In genomic region chr12:57745485-57745881, GRCh38 we compare ENCODE assay signal across 8 cellular contexts. TPM values are rescaled to one million over a fixed set of nuclear protein-coding genes. Genes with fewer than 3 reads are reported as not detected.
DNase-seq lines count a peak whose midpoint lies in the region; ATAC-seq, FAIRE-seq and TF ChIP-seq lines count a peak whose summit lies in the region.

No MANE protein-coding gene starts in this region.

- FAIRE-seq in small intestine (lab: Jason Lieb, UNC) = no peak

- H3K27me3 Mint-ChIP-seq in activated CD4-positive, alpha-beta memory T cell treated with anti-CD3 and anti-CD28 coated beads for 36 hours = no peaks in the 10 kb centered on the region

- H3K9me3 Mint-ChIP-seq in activated CD4-positive, alpha-beta memory T cell treated with anti-CD3 and anti-CD28 coated beads for 36 hours = no peaks in the 10 kb centered on the region

- TF ChIP-seq CTCF in HEK293 (tag by site-specific recombination; IDR thresholded peaks at IDR 0.05) = no peak
- no peak for TF ChIP-seq CTCF in GM10266 (IDR thresholded peaks at IDR 0.05; ENCODE audit: control insufficient read depth, insufficient read depth, low read depth, missing control alignments)

- H3K27ac ChIP-seq in HEK293 (ENCODE audit: extremely low read depth, low read depth, low read length) = peak overlapping the region; percentile 80
- H3K27ac ChIP-seq in small intestine (ENCODE audit: low read depth in 1 of 2, low read length in 1 of 2) = peak overlapping the region in 1 of 2 donors; percentile 99

- peaks cover 17 to 46% of the 10 kb centered on the region in 2 experiments for H3K36me3 ChIP-seq in HEK293 (ENCODE audit: control insufficient read depth in 2 of 2, insufficient read depth in 1 of 2, low read length in 2 of 2)
- H3K36me3 ChIP-seq in small intestine (ENCODE audit: control insufficient read depth in 2 of 2, insufficient read depth in 2 of 2, low read length in 2 of 2) = peaks cover 2 to 11% of the 10 kb centered on the region in 2 donors

- H3K9me3 ChIP-seq in HEK293 (ENCODE audit: control insufficient read depth, insufficient read depth, low read depth, low read length) = no peaks in the 10 kb centered on the region
- H3K9me3 ChIP-seq in small intestine (ENCODE audit: control insufficient read depth, low read depth) = no peaks in the 10 kb centered on the region

- ATAC-seq in left ventricle myocardium superior = peak; percentile 2
- no peak for ATAC-seq in GM21825 (IDR thresholded peaks at IDR 0.05; ENCODE audit: unreplicated experiment)
- ATAC-seq in HG02840 (IDR thresholded peaks at IDR 0.05; ENCODE audit: low FRiP score, unreplicated experiment) = no peak

- WGBS in small intestine, 3 donors = 46 to 48% (median 46%) methylated on average over 8 of the region's 8 CpGs

- CTCF ChIA-PET in HEK293 (lab: Yijun Ruan, JAX) = interaction anchor here (1.6 to 2.7 kb wide), 2 partner anchors 14 to 19 kb away, joined by 7 to 22 read pairs; no protein-coding TSS in a partner anchor
- CTCF ChIA-PET in activated CD4-positive, alpha-beta memory T cell treated with anti-CD3 and anti-CD28 coated beads for 36 hours (lab: Charles Lee) = interaction anchor here (1.4 to 3.2 kb wide), 2 partner anchors 11 to 14 kb away, joined by 7 to 14 read pairs; no protein-coding TSS in a partner anchor

- H3K4me1 ChIP-seq in HEK293 (ENCODE audit: control insufficient read depth, insufficient read depth, low read length) (0 out of 2 replicates have a peak, but pooled peaks cover 2% of the 10 kb centered on the region), small intestine (ENCODE audit: control insufficient read depth in 2 of 2, insufficient read depth in 1 of 2, low read depth in 1 of 2, low read length in 1 of 2) (peaks cover 5 to 6% of the 10 kb centered on the region in 2 donors)

- H3K4me3 ChIP-seq in HEK293 (ENCODE audit: low read depth, low read length) (peak overlapping the region; percentile 69), small intestine (ENCODE audit: low read depth in 1 of 2, low read length in 2 of 2) (peak overlapping the region; percentile 67 to 74)

- DNase-seq in activated CD4-positive, alpha-beta memory T cell treated with anti-CD3 and anti-CD28 coated beads for 36 hours = no peak
- DNase-seq in left ventricle myocardium superior (no peak), small intestine (no peak), cerebellum (ENCODE audit: low spot score) (no peak), GM10266 (ENCODE audit: extremely low spot score) (no peak)

- peaks cover 3% of the 10 kb centered on the region in 2 donors for H3K27me3 ChIP-seq in small intestine (ENCODE audit: control insufficient read depth in 2 of 2, insufficient read depth in 2 of 2, low read length in 2 of 2)

- peak overlapping the region; percentile 88 for H3K27ac Mint-ChIP-seq in activated CD4-positive, alpha-beta memory T cell treated with anti-CD3 and anti-CD28 coated beads for 36 hours

- intact Hi-C loops in activated CD4-positive, alpha-beta memory T cell treated with anti-CD3 and anti-CD28 coated beads for 36 hours (cut with micrococcal nuclease) = loop anchor here (2.0 kb wide), 2 partner anchors 225 to 267 kb away; partner anchors contain the start of genes ARHGAP9 and DDIT3
- intact Hi-C loops in left ventricle myocardium superior (cut with micrococcal nuclease) = no loop called here

- peak overlapping the region; percentile 93 for H3K4me3 Mint-ChIP-seq in activated CD4-positive, alpha-beta memory T cell treated with anti-CD3 and anti-CD28 coated beads for 36 hours

- H3K36me3 Mint-ChIP-seq in activated CD4-positive, alpha-beta memory T cell treated with anti-CD3 and anti-CD28 coated beads for 36 hours = peaks cover 30% of the 10 kb centered on the region

- POLR2A ChIA-PET in HEK293 (lab: Yijun Ruan, JAX) = interaction anchor here (0.6 to 2.4 kb wide), 11 partner anchors 9 to 222 kb away, joined by 3 to 15 read pairs (median 6); partner anchors contain the start of genes CYP27B1, EEF1AKMT3, METTL1 and TSFM
- POLR2A ChIA-PET in activated CD4-positive, alpha-beta memory T cell treated with anti-CD3 and anti-CD28 coated beads for 36 hours (lab: Charles Lee) = interaction anchor here (1.1 to 1.3 kb wide), 3 partner anchors 19 to 221 kb away, joined by 4 to 5 read pairs (median 4); partner anchors contain the start of genes EEF1AKMT3 and METTL1

- peaks cover 52% of the 10 kb centered on the region for H3K4me1 Mint-ChIP-seq in activated CD4-positive, alpha-beta memory T cell treated with anti-CD3 and anti-CD28 coated beads for 36 hours (ENCODE audit: low read depth)

TF ChIP-seq in HEK293, 187 proteins besides CTCF, POLR2A, EP300 and RAD21:
- TF ChIP-seq SCRT2 (tag by site-specific recombination; IDR thresholded peaks at IDR 0.05) (peak; percentile 32; the same call in 1 of the 2 replicates), ZBTB20 (tag by site-specific recombination; IDR thresholded peaks at IDR 0.05) (peak; percentile 30), ZNF76 (tag by site-specific recombination; IDR thresholded peaks at IDR 0.05; ENCODE audit: borderline replicate concordance, low read depth) (0 out of 2 replicates have a peak, but pooled peaks have one; percentile 0), ZNF600 (tag by site-specific recombination; IDR thresholded peaks at IDR 0.05) (peak; percentile 60), ZNF366 (tag by site-specific recombination; conservative IDR thresholded peaks at IDR 0.05) (peak; percentile 86), IKZF3 (tag by site-specific recombination; IDR thresholded peaks at IDR 0.05) (peak; percentile 64; the same call in 1 of the 2 replicates), ZFP41 (tag by site-specific recombination; IDR thresholded peaks at IDR 0.05; ENCODE audit: borderline replicate concordance) (no peak), ZNF501 (tag by site-specific recombination; IDR thresholded peaks at IDR 0.05) (0 out of 2 replicates have a peak, but pooled peaks have one; percentile 15), ZSCAN30 (tag by site-specific recombination; IDR thresholded peaks at IDR 0.05) (peak; percentile 11; the same call in 1 of the 2 replicates), MEIS1 (CRISPR knock-in tag; IDR thresholded peaks at IDR 0.05; ENCODE audit: borderline replicate concordance) (no peak)
- TF ChIP-seq, protein P1, sequence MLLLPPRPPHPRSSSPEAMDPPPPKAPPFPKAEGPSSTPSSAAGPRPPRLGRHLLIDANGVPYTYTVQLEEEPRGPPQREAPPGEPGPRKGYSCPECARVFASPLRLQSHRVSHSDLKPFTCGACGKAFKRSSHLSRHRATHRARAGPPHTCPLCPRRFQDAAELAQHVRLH (tag by site-specific recombination; IDR thresholded peaks at IDR 0.05) = 0 out of 2 replicates have a peak, but pooled peaks have one; percentile 5

RNA-seq across cellular contexts. Expression of gene TSPAN31, which starts 0.6 kb away (rescaled TPM):
- 10 to 100 TPM; 11.7 to 15.0 TPM for total RNA-seq in activated CD4-positive, alpha-beta memory T cell treated with anti-CD3 and anti-CD28 coated beads for 36 hours
- 32.8 TPM for total RNA-seq in left ventricle myocardium superior
- 10 to 100 TPM; 13.2 to 33.7 (median 15.4) TPM for polyA plus RNA-seq in small intestine
- 32.1 TPM for total RNA-seq in cerebellum

RNA-seq across cellular contexts. Expression of gene CDK4, which starts 6.6 kb away (rescaled TPM):
- total RNA-seq in activated CD4-positive, alpha-beta memory T cell treated with anti-CD3 and anti-CD28 coated beads for 36 hours = 100 to 1,000 TPM; 181 to 195 TPM
- total RNA-seq in left ventricle myocardium superior (42.1 TPM), cerebellum (48.5 TPM)
- polyA plus RNA-seq in small intestine = 10 to 100 TPM; 13.2 to 98.8 (median 41.6) TPM

RNA-seq across cellular contexts. Expression of gene AGAP2, which starts 6.9 kb away (rescaled TPM):
- total RNA-seq in activated CD4-positive, alpha-beta memory T cell treated with anti-CD3 and anti-CD28 coated beads for 36 hours = 10 to 100 TPM; 32.4 to 34.0 TPM
- total RNA-seq in left ventricle myocardium superior (7.5 TPM), cerebellum (22.7 TPM)
- polyA plus RNA-seq in small intestine = 1 to 10 TPM in 2 of 3 donors, under 1 TPM in 1; 0.67 to 1.8 (median 1.1) TPM

RNA-seq across cellular contexts. Expression of gene MARCHF9, which starts 9.4 kb away (rescaled TPM):
- 10 to 100 TPM; 20.9 to 21.2 TPM for total RNA-seq in activated CD4-positive, alpha-beta memory T cell treated with anti-CD3 and anti-CD28 coated beads for 36 hours
- total RNA-seq in left ventricle myocardium superior (15.6 TPM), cerebellum (12.2 TPM)
- polyA plus RNA-seq in small intestine = 10 to 100 TPM in 1 of 3 donors, 1 to 10 TPM in 2; 8.4 to 13.8 (median 8.9) TPM

RNA-seq across cellular contexts. Expression of gene CYP27B1, which starts 21.4 kb away (rescaled TPM):
- total RNA-seq in activated CD4-positive, alpha-beta memory T cell treated with anti-CD3 and anti-CD28 coated beads for 36 hours = 1 to 10 TPM; 7.1 to 8.2 TPM
- total RNA-seq in left ventricle myocardium superior (not detected), cerebellum (1.2 TPM)
- 1 to 10 TPM in 2 of 3 donors, under 1 TPM in 1; 0.27 to 1.4 (median 1.1) TPM for polyA plus RNA-seq in small intestine
